Comparison of ENCODE assay signal across 8 cellular contexts in the genomic region with DNA sequence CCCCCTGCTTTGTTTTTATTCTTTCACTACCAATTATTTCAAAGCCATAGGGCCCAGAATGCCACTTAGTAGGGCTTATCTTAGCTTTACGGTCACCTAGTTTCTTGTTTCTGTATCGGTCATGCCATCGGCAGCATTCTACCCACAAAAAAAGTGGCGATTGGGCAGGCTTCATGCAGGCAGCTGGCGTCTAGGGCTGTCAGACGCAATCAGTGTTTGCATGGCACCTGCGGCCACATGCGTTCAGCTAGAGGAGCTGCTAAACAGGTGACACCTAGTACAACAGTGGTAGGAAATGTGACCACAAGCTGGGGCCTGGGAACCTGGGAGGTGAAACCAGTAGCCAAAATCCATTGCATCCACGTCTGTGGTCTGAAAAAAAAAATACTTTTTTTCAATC.
"Had no signal": no experiment of that assay in that cellular context is flagged by ENCODE, and none has a peak within 500 bp of the region (broad histone marks: within the 10 kb centered on the region; RNA-seq: fewer than 3 reads in every experiment).

No MANE protein-coding gene starts in this region.

- FAIRE-seq: HepG2 had no signal

- H2AFZ ChIP-seq: GM23338 had no signal

- H3K27ac ChIP-seq: HL-60 had no signal

- H3K9me3 ChIP-seq: HAP-1 had no signal

- H3K36me3 ChIP-seq: HAP-1 had no signal

- DNase-seq: H7, HFFc6, KBM-7 had no signal

- H3K4me2 ChIP-seq: GM23338 had no signal

- H3K4me3 ChIP-seq: GM23338, HAP-1 had no signal

- ATAC-seq: GM23338, HCT116, HepG2 had no signal
